Comparison of ENCODE assay signal across 7 cellular contexts in genomic region chr2:219161097-219161496, GRCh38. TPM values are rescaled to one million over a fixed set of nuclear protein-coding genes. Genes with fewer than 3 reads are reported as not detected.
A peak's percentile ranks its signal among the peaks of the same experiment; 100 is the strongest.
DNase-seq lines count a peak whose midpoint lies in the region; ATAC-seq and TF ChIP-seq lines count a peak whose summit lies in the region.

No MANE protein-coding gene starts in this region.

- CTCF ChIA-PET in activated CD4-positive, alpha-beta memory T cell treated with anti-CD3 and anti-CD28 coated beads, Interleukin-2, amount 10 ng/mL, durations not matched to agents 7 days and 5 days (lab: Charles Lee) = interaction anchor here (2.4 to 9.4 kb wide), 2 partner anchors 14 to 132 kb away, joined by 25 to 122 read pairs; partner anchors contain the start of gene CNPPD1

- no peaks in the 10 kb centered on the region for H3K9me3 ChIP-seq in iPS DF 6.9 (ENCODE audit: control insufficient read depth, insufficient read depth, low read length)

- no peaks in the 10 kb centered on the region for H3K9me3 Mint-ChIP-seq in activated CD4-positive, alpha-beta memory T cell treated with anti-CD3 and anti-CD28 coated beads, Interleukin-2, amount 10 ng/mL, durations not matched to agents 7 days and 5 days
- no peaks in the 10 kb centered on the region for H3K9me3 Mint-ChIP-seq in stimulated activated memory B cell treated with anti-CD40 and anti-IgM and Interleukin-4, amounts not matched to agents 10 μg/mL and 1 μg/mL and 100 μg/mL, for 72 hours

- no peaks in the 10 kb centered on the region for H3K27me3 ChIP-seq in iPS DF 6.9 (ENCODE audit: control insufficient read depth, insufficient read depth, low read length)

- no peak for TF ChIP-seq CTCF in HFF-Myc (IDR thresholded peaks at IDR 0.05; ENCODE audit: low read depth, low read length, missing control alignments)

- DNase-seq in HFF-Myc (ENCODE audit: extremely low read depth, low read depth) (no peak), iPS DF 6.9 (ENCODE audit: low read depth, low spot score) (no peak), RPMI8226 (no peak)
- no peak for DNase-seq in activated CD4-positive, alpha-beta memory T cell treated with anti-CD3 and anti-CD28 coated beads, Interleukin-2, amount 10 ng/mL, durations not matched to agents 7 days and 5 days
- no peak for DNase-seq in central memory CD4-positive, alpha-beta T cell

- WGBS in iPS DF 6.9 (ENCODE audit: insufficient coverage, insufficient read length) = no CpG with 5 or more reads among the region's 4 CpGs

- H3K36me3 Mint-ChIP-seq in activated CD4-positive, alpha-beta memory T cell treated with anti-CD3 and anti-CD28 coated beads, Interleukin-2, amount 10 ng/mL, durations not matched to agents 7 days and 5 days (ENCODE audit: low read depth) = peaks cover 12% of the 10 kb centered on the region
- H3K36me3 Mint-ChIP-seq in stimulated activated memory B cell treated with anti-CD40 and anti-IgM and Interleukin-4, amounts not matched to agents 10 μg/mL and 1 μg/mL and 100 μg/mL, for 72 hours = peaks cover 47% of the 10 kb centered on the region

- H3K4me1 ChIP-seq in iPS DF 6.9 (ENCODE audit: control insufficient read depth, insufficient read depth, low read length) = peaks cover 2% of the 10 kb centered on the region; the same call in 1 of the 2 replicates

- no peaks in the 10 kb centered on the region for H3K27me3 Mint-ChIP-seq in activated CD4-positive, alpha-beta memory T cell treated with anti-CD3 and anti-CD28 coated beads, Interleukin-2, amount 10 ng/mL, durations not matched to agents 7 days and 5 days
- H3K27me3 Mint-ChIP-seq in stimulated activated memory B cell treated with anti-CD40 and anti-IgM and Interleukin-4, amounts not matched to agents 10 μg/mL and 1 μg/mL and 100 μg/mL, for 72 hours = no peaks in the 10 kb centered on the region

- ATAC-seq in stimulated activated memory B cell treated with anti-CD40 and anti-IgM and Interleukin-4, amounts not matched to agents 10 μg/mL and 1 μg/mL and 100 μg/mL, for 72 hours = no peak
- ATAC-seq in GM18909 (IDR thresholded peaks at IDR 0.05; ENCODE audit: poor library complexity, unreplicated experiment) = no peak

- POLR2A ChIA-PET in activated CD4-positive, alpha-beta memory T cell treated with anti-CD3 and anti-CD28 coated beads, Interleukin-2, amount 10 ng/mL, durations not matched to agents 7 days and 5 days (lab: Charles Lee) = interaction anchor here (5.0 kb wide), 1 partner anchor 16 kb away, joined by 26 read pairs; the partner anchor contains the start of gene CNPPD1

- H3K27ac ChIP-seq in iPS DF 6.9 (ENCODE audit: low read length) = no peak overlapping the region

- peak overlapping the region; percentile 88 for H3K4me3 Mint-ChIP-seq in activated CD4-positive, alpha-beta memory T cell treated with anti-CD3 and anti-CD28 coated beads, Interleukin-2, amount 10 ng/mL, durations not matched to agents 7 days and 5 days
- peak overlapping the region; percentile 90 for H3K4me3 Mint-ChIP-seq in stimulated activated memory B cell treated with anti-CD40 and anti-IgM and Interleukin-4, amounts not matched to agents 10 μg/mL and 1 μg/mL and 100 μg/mL, for 72 hours

- H3K4me3 ChIP-seq in HFF-Myc (replicated peaks; ENCODE audit: low read depth, low read length) = peak overlapping the region; percentile 57
- peak overlapping the region; percentile 71; the same call in 1 of the 2 replicates for H3K4me3 ChIP-seq in iPS DF 6.9 (ENCODE audit: low read length)

- peak overlapping the region; percentile 86 for H3K27ac Mint-ChIP-seq in activated CD4-positive, alpha-beta memory T cell treated with anti-CD3 and anti-CD28 coated beads, Interleukin-2, amount 10 ng/mL, durations not matched to agents 7 days and 5 days
- peak overlapping the region; percentile 92 for H3K27ac Mint-ChIP-seq in stimulated activated memory B cell treated with anti-CD40 and anti-IgM and Interleukin-4, amounts not matched to agents 10 μg/mL and 1 μg/mL and 100 μg/mL, for 72 hours

- H3K36me3 ChIP-seq in iPS DF 6.9 (ENCODE audit: control insufficient read depth, insufficient read depth, low read length) = no peaks in the 10 kb centered on the region

- peaks cover 20% of the 10 kb centered on the region for H3K4me1 Mint-ChIP-seq in activated CD4-positive, alpha-beta memory T cell treated with anti-CD3 and anti-CD28 coated beads, Interleukin-2, amount 10 ng/mL, durations not matched to agents 7 days and 5 days
- peaks cover 28% of the 10 kb centered on the region for H3K4me1 Mint-ChIP-seq in stimulated activated memory B cell treated with anti-CD40 and anti-IgM and Interleukin-4, amounts not matched to agents 10 μg/mL and 1 μg/mL and 100 μg/mL, for 72 hours

RNA-seq across cellular contexts. Expression of gene NHEJ1, which starts 0.5 kb away (rescaled TPM):
- 10 to 100 TPM; 12.0 to 12.2 TPM for total RNA-seq in activated CD4-positive, alpha-beta memory T cell treated with anti-CD3 and anti-CD28 coated beads, Interleukin-2, amount 10 ng/mL, durations not matched to agents 7 days and 5 days

RNA-seq across cellular contexts. Expression of gene SLC23A3, which starts 8.7 kb away (rescaled TPM):
- 1 to 10 TPM; 2.3 TPM for total RNA-seq in activated CD4-positive, alpha-beta memory T cell treated with anti-CD3 and anti-CD28 coated beads, Interleukin-2, amount 10 ng/mL, durations not matched to agents 7 days and 5 days

RNA-seq across cellular contexts. Expression of gene CNPPD1, which starts 15.6 kb away (rescaled TPM):
- total RNA-seq in activated CD4-positive, alpha-beta memory T cell treated with anti-CD3 and anti-CD28 coated beads, Interleukin-2, amount 10 ng/mL, durations not matched to agents 7 days and 5 days = 10 to 100 TPM; 68.7 to 72.9 TPM

RNA-seq across cellular contexts. Expression of gene RETREG2, which starts 17.0 kb away (rescaled TPM):
- total RNA-seq in activated CD4-positive, alpha-beta memory T cell treated with anti-CD3 and anti-CD28 coated beads, Interleukin-2, amount 10 ng/mL, durations not matched to agents 7 days and 5 days = 100 to 1,000 TPM; 107 to 113 TPM

RNA-seq across cellular contexts. Expression of gene ZFAND2B, which starts 45.5 kb away (rescaled TPM):
- 10 to 100 TPM; 51.4 to 56.7 TPM for total RNA-seq in activated CD4-positive, alpha-beta memory T cell treated with anti-CD3 and anti-CD28 coated beads, Interleukin-2, amount 10 ng/mL, durations not matched to agents 7 days and 5 days
